In genomic region chr10:3661271-3661670, GRCh38 we compare ENCODE assay signal across 27 cellular contexts.
"Had no signal": no experiment of that assay in that cellular context is flagged by ENCODE, and none has a peak within 500 bp of the region (broad histone marks: within the 10 kb centered on the region; RNA-seq: fewer than 3 reads in every experiment).

No MANE protein-coding gene starts in this region.

- H3K9me3 ChIP-seq: ovary, psoas muscle, right lobe of liver, sigmoid colon, thoracic aorta, thyroid gland, upper lobe of left lung, vagina had no signal

- H3K36me3 ChIP-seq: ovary, right lobe of liver, sigmoid colon, stomach, thoracic aorta, thyroid gland, tibial nerve, upper lobe of left lung, vagina had no signal

- H3K36me3 Mint-ChIP-seq: natural killer cell treated with Interleukin-12 subunit alpha and Interleukin-12 subunit beta and Interleukin-15 and Interleukin-18, amount 100 ng/mL, for 72 hours; stimulated activated effector memory CD8-positive, alpha-beta T cell treated with anti-CD3 and anti-CD28 coated beads, Interleukin-12 subunit alpha, Interleukin-12 subunit beta, amount 100 ng/mL, for 72 hours; stimulated activated naive B cell treated with anti-CD40 and anti-IgM and Interleukin-4, amounts not matched to agents 10 μg/mL and 1 μg/mL and 100 μg/mL, for 72 hours had no signal

- H3K27me3 ChIP-seq: ovary, right lobe of liver, sigmoid colon, stomach, thyroid gland, tibial nerve, upper lobe of left lung, vagina had no signal

- ATAC-seq: naive thymus-derived CD8-positive, alpha-beta T cell; natural killer cell treated with Interleukin-12 subunit alpha and Interleukin-12 subunit beta and Interleukin-15 and Interleukin-18, amount 100 ng/mL, for 72 hours; psoas muscle; right cardiac atrium; right lobe of liver; stimulated activated naive B cell treated with anti-CD40 and anti-IgM and Interleukin-4, amounts not matched to agents 10 μg/mL and 1 μg/mL and 100 μg/mL, for 72 hours had no signal

- H3K9me3 Mint-ChIP-seq: natural killer cell treated with Interleukin-12 subunit alpha and Interleukin-12 subunit beta and Interleukin-15 and Interleukin-18, amount 100 ng/mL, for 72 hours; neural crest cell; stimulated activated effector memory CD8-positive, alpha-beta T cell treated with anti-CD3 and anti-CD28 coated beads, Interleukin-12 subunit alpha, Interleukin-12 subunit beta, amount 100 ng/mL, for 72 hours had no signal

- H3K27ac Mint-ChIP-seq: naive thymus-derived CD8-positive, alpha-beta T cell; natural killer cell treated with Interleukin-12 subunit alpha and Interleukin-12 subunit beta and Interleukin-15 and Interleukin-18, amount 100 ng/mL, for 72 hours; nephron progenitor cell; progenitor cell of endocrine pancreas; stimulated activated effector memory CD8-positive, alpha-beta T cell treated with anti-CD3 and anti-CD28 coated beads, Interleukin-12 subunit alpha, Interleukin-12 subunit beta, amount 100 ng/mL, for 72 hours; stimulated activated naive B cell treated with anti-CD40 and anti-IgM and Interleukin-4, amounts not matched to agents 10 μg/mL and 1 μg/mL and 100 μg/mL, for 72 hours; stimulated activated naive CD8-positive, alpha-beta T cell treated with anti-CD3 and anti-CD28 coated beads, Interleukin-15, Interleukin-2, amounts not matched to agents 100 ng/mL and 50 ng/mL, for 24 hours had no signal

- H3K27me3 Mint-ChIP-seq: progenitor cell of endocrine pancreas had no signal

- DNase-seq: naive thymus-derived CD8-positive, alpha-beta T cell; nephron progenitor cell; occipital lobe; ovary; posterior cingulate gyrus; psoas muscle; right cardiac atrium; right lobe of liver; sigmoid colon; small intestine; stimulated activated CD4-positive, alpha-beta T cell treated with anti-CD3 and anti-CD28 coated beads, Interleukin-2, amount 100 ng/mL, for 24 hours; stimulated activated CD4-positive, alpha-beta T cell treated with anti-CD3 and anti-CD28 coated beads, Interleukin-2, amount 100 ng/mL, for 48 hours; stimulated activated CD4-positive, alpha-beta T cell treated with anti-CD3 and anti-CD28 coated beads, Interleukin-4, amount 100 ng/mL, for 24 hours; stimulated activated naive B cell treated with anti-CD40 and anti-IgM and Interleukin-4, amounts not matched to agents 10 μg/mL and 1 μg/mL and 100 μg/mL, for 72 hours; stimulated activated naive CD4-positive, alpha-beta T cell treated with Interleukin-2 at 50 U/mL for 16 hours; stomach; thyroid gland; upper lobe of left lung had no signal

- H3K4me1 ChIP-seq: parathyroid adenoma, psoas muscle, right lobe of liver, sigmoid colon, thyroid gland, tibial nerve, upper lobe of left lung, vagina had no signal

- H3K9ac ChIP-seq: parathyroid adenoma had no signal

- H3K4me3 Mint-ChIP-seq: naive thymus-derived CD8-positive, alpha-beta T cell; natural killer cell treated with Interleukin-12 subunit alpha and Interleukin-12 subunit beta and Interleukin-15 and Interleukin-18, amount 100 ng/mL, for 72 hours; nephron progenitor cell; neural crest cell; stimulated activated effector memory CD8-positive, alpha-beta T cell treated with anti-CD3 and anti-CD28 coated beads, Interleukin-12 subunit alpha, Interleukin-12 subunit beta, amount 100 ng/mL, for 72 hours; stimulated activated naive B cell treated with anti-CD40 and anti-IgM and Interleukin-4, amounts not matched to agents 10 μg/mL and 1 μg/mL and 100 μg/mL, for 72 hours; stimulated activated naive CD8-positive, alpha-beta T cell treated with anti-CD3 and anti-CD28 coated beads, Interleukin-15, Interleukin-2, amounts not matched to agents 100 ng/mL and 50 ng/mL, for 24 hours had no signal

- H3K4me3 ChIP-seq: ovary, psoas muscle, right lobe of liver, sigmoid colon, stomach, thoracic aorta, thyroid gland, tibial nerve, upper lobe of left lung, vagina had no signal

- H3K79me2 ChIP-seq: parathyroid adenoma had no signal

- H2AFZ ChIP-seq: parathyroid adenoma had no signal

- H3K27ac ChIP-seq: ovary, parathyroid adenoma, psoas muscle, right lobe of liver, sigmoid colon, stomach, thoracic aorta, thyroid gland, tibial nerve, upper lobe of left lung, vagina had no signal
